9 cellular contexts compared by ENCODE assay signal in the genomic region with DNA sequence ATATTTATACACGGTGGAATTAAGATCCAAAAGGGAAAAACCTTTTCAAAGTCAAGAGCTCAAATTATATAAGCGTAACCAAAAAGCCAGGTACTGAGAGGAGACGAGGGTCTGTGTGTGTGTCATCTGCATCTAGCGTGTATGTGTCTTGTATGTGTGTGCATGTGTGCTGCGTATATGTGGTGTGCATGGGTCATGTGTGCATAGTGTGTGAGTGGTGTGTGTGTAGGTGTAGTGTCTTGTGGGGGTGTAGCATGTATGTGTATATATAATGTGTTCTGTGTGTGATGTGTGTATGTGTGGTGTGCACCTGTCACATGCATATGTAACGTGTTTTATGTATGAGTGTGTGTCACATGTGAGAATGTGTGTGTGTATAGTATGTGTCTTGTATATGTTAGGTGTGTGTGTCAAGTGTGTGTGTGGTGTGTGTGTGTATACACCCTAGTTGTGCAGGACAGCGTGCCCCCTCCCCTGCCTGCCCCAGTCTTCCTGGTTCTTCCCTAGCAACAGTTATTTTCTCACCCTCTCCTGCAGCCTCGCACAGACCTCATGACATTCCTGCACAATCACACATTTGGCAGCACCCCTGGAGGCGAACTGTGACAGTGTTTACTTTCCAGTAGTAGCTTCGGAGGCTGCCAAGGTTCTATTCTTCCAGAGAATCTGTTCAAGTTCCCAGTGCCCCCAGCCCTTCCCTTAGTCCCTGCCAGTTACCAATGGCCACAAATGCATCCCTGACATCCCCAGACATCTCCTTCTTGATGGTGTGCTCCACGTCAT. TPM values are rescaled to one million over a fixed set of nuclear protein-coding genes. Genes with fewer than 3 reads are reported as not detected.
DNase-seq lines count a peak whose midpoint lies in the region; ATAC-seq and TF ChIP-seq lines count a peak whose summit lies in the region.
"Had no signal": no experiment of that assay in that cellular context is flagged by ENCODE, and none has a peak within 500 bp of the region (broad histone marks: within the 10 kb centered on the region; RNA-seq: fewer than 3 reads in every experiment).

No MANE protein-coding gene starts in this region.

- H2BK20ac ChIP-seq in H9 (ENCODE audit: low read depth, low read length, poor library complexity, severe bottlenecking): no peak overlapping the region

- H3K27me3 ChIP-seq in subcutaneous abdominal adipose tissue (ENCODE audit: control insufficient read depth in 5 of 5, insufficient read depth in 4 of 5, low read length in 5 of 5) (no peaks in the 10 kb centered on the region), H9 (ENCODE audit: insufficient read depth, low read length) (no peaks in the 10 kb centered on the region)

- H3K4me1 ChIP-seq in subcutaneous abdominal adipose tissue (ENCODE audit: control insufficient read depth in 5 of 5, insufficient read depth in 5 of 5, low read length in 5 of 5) (peaks cover 11 to 48% (median 28%) of the 10 kb centered on the region in 5 donors), H9 (ENCODE audit: insufficient read depth, low read length) (no peaks in the 10 kb centered on the region)

- no peak for DNase-seq in HFFc6
- DNase-seq in central memory CD8-positive, alpha-beta T cell (ENCODE audit: low spot score in 2 of 2): no peak
- DNase-seq in left lobe of liver (ENCODE audit: low spot score): peak; percentile 85
- no peak for DNase-seq in H9
- DNase-seq in iPS-NIHi7 (ENCODE audit: extremely low spot score): no peak
- DNase-seq in effector CD4-positive, alpha-beta T cell: no peak
- DNase-seq: stimulated activated naive CD4-positive, alpha-beta T cell had no signal

- peaks cover 2 to 93% (median 84%) of the 10 kb centered on the region in 5 donors for H3K36me3 ChIP-seq in subcutaneous abdominal adipose tissue (ENCODE audit: control insufficient read depth in 5 of 5, insufficient read depth in 5 of 5, low read length in 5 of 5)

- H2BK5ac ChIP-seq in H9 (ENCODE audit: insufficient read length, low read length): no peak overlapping the region

- H3K23me2 ChIP-seq in H9 (ENCODE audit: insufficient read length, low read depth, low read length, poor library complexity, severe bottlenecking): no peaks in the 10 kb centered on the region

- H3K18ac ChIP-seq in H9 (ENCODE audit: insufficient read length, low read depth, low read length): no peak overlapping the region

- H4K5ac ChIP-seq in H9 (ENCODE audit: insufficient read length, low read depth, low read length): no peak overlapping the region

- H3K9me3 Mint-ChIP-seq in HFFc6 (no peaks in the 10 kb centered on the region), H9 (no peaks in the 10 kb centered on the region)
- no peaks in the 10 kb centered on the region for H3K9me3 Mint-ChIP-seq in central memory CD8-positive, alpha-beta T cell

- H3K27ac Mint-ChIP-seq in HFFc6 (peak overlapping the region; percentile 9), H9 (peak overlapping the region in 1 of 3 experiments; percentile 35; a peak in 2 of 7 replicates)
- peak overlapping the region; percentile 1 for H3K27ac Mint-ChIP-seq in central memory CD8-positive, alpha-beta T cell (ENCODE audit: low read depth)

- no peak overlapping the region for H3K23ac ChIP-seq in H9 (ENCODE audit: insufficient read length, low read depth, low read length)

- H3K36me3 Mint-ChIP-seq in HFFc6 (ENCODE audit: low read depth) (peaks cover 44% of the 10 kb centered on the region), H9 (ENCODE audit: insufficient read depth in 1 of 3, low read depth in 3 of 3) (peaks cover 12 to 41% (median 14%) of the 10 kb centered on the region in 3 experiments; a peak in 6 of 7 replicates)
- H3K36me3 Mint-ChIP-seq in central memory CD8-positive, alpha-beta T cell (ENCODE audit: insufficient read depth): peaks cover 64% of the 10 kb centered on the region

- H3K56ac ChIP-seq in H9 (ENCODE audit: insufficient read length, low read depth, low read length): no peak overlapping the region

- no peak overlapping the region for H2AFZ ChIP-seq in H9 (ENCODE audit: low read length)

- TF ChIP-seq CTCF in HFFc6 (IDR thresholded peaks at IDR 0.05) (no peak), H9 (conservative IDR thresholded peaks at IDR 0.05) (no peak)

- H3K4me1 Mint-ChIP-seq in HFFc6 (ENCODE audit: low read depth): peaks cover 23% of the 10 kb centered on the region
- peaks cover 23% of the 10 kb centered on the region for H3K4me1 Mint-ChIP-seq in central memory CD8-positive, alpha-beta T cell
- H3K4me1 Mint-ChIP-seq in H9: no peaks in the 10 kb centered on the region

- H3K14ac ChIP-seq in H9 (ENCODE audit: insufficient read depth, low read length): no peak overlapping the region

- H3K9me3 ChIP-seq in subcutaneous abdominal adipose tissue (ENCODE audit: control insufficient read depth in 5 of 5, low read length in 5 of 5) (no peaks in the 10 kb centered on the region), H9 (ENCODE audit: control insufficient read depth, low read depth, low read length) (no peaks in the 10 kb centered on the region)

- no peak overlapping the region for H2BK120ac ChIP-seq in H9 (ENCODE audit: low read depth, low read length, poor library complexity, severe bottlenecking)

- no peak overlapping the region for H4K8ac ChIP-seq in H9 (replicated peaks; ENCODE audit: insufficient read length, low read depth, low read length)

- no peak overlapping the region for H3K4me2 ChIP-seq in H9 (ENCODE audit: insufficient read depth, insufficient read length, low read length)

- no CpG with 5 or more reads among the region's 11 CpGs for WGBS in H9 (ENCODE audit: extremely low coverage, insufficient read length, low lambda C conversion rate)

- H4K20me1 ChIP-seq in H9 (ENCODE audit: control insufficient read depth, insufficient read depth, insufficient read length): no peaks in the 10 kb centered on the region

- H3K27ac ChIP-seq in subcutaneous abdominal adipose tissue (ENCODE audit: low read depth, low read length) (peak overlapping the region; percentile 83), H9 (ENCODE audit: insufficient read length, low read depth, low read length) (no peak overlapping the region)

- H3K9ac ChIP-seq in subcutaneous abdominal adipose tissue (ENCODE audit: low read length in 5 of 5) (peak overlapping the region in 2 of 5 donors; percentile 16 to 48), H9 (ENCODE audit: extremely low read depth, insufficient read length, low read length) (no peak overlapping the region)

- H4K91ac ChIP-seq in H9 (ENCODE audit: insufficient read length, low read depth, low read length): no peak overlapping the region

- H2BK15ac ChIP-seq in H9 (ENCODE audit: low read depth, low read length): no peak overlapping the region

- H3K4me3 ChIP-seq in subcutaneous abdominal adipose tissue (ENCODE audit: low read depth in 1 of 5, low read length in 5 of 5): peak overlapping the region in 1 of 5 donors; percentile 7

- no peaks in the 10 kb centered on the region for H3K79me2 ChIP-seq in H9 (ENCODE audit: insufficient read depth, low read length)

- H3K4me3 Mint-ChIP-seq in HFFc6: no peak overlapping the region
- no peak overlapping the region for H3K4me3 Mint-ChIP-seq in central memory CD8-positive, alpha-beta T cell
- no peak overlapping the region for H3K4me3 Mint-ChIP-seq in H9

- no peak for ATAC-seq in central memory CD8-positive, alpha-beta T cell (replicated peaks; ENCODE audit: extremely low read depth, poor library complexity, severe bottlenecking)
- ATAC-seq in left lobe of liver (peak; percentile 67), HG02678 (IDR thresholded peaks at IDR 0.05; ENCODE audit: unreplicated experiment) (no peak)

- no peak overlapping the region for H2AK5ac ChIP-seq in H9 (ENCODE audit: insufficient read length, low read length)

- H3K27me3 Mint-ChIP-seq in HFFc6 (ENCODE audit: insufficient read depth): peaks cover 17% of the 10 kb centered on the region
- no peaks in the 10 kb centered on the region for H3K27me3 Mint-ChIP-seq in central memory CD8-positive, alpha-beta T cell
- H3K27me3 Mint-ChIP-seq in H9 (ENCODE audit: low read depth): no peaks in the 10 kb centered on the region

- no peak overlapping the region for H2BK12ac ChIP-seq in H9 (ENCODE audit: insufficient read length, low read depth, low read length)

- H3T11ph ChIP-seq in H9 (ENCODE audit: low read length): no peak overlapping the region

- H3K4ac ChIP-seq in H9 (ENCODE audit: low read depth, low read length): no peak overlapping the region

- no peaks in the 10 kb centered on the region for H3K79me1 ChIP-seq in H9 (ENCODE audit: insufficient read depth, low read depth, low read length, poor library complexity, severe bottlenecking)

RNA-seq across cellular contexts. Expression of a gene that starts 27.1 kb away (rescaled TPM):
- total RNA-seq in HFFc6 (2021; fragmentation: NEBNext Ultra II Directional; extraction: Animal tissue kit (Norgen Biotek cat#: 25700)): 100 to 1,000 TPM in 1 of 6 experiments, 10 to 100 TPM in 5; 81.5 to 105 (median 89.5) TPM
- total RNA-seq in left lobe of liver (74.5 TPM), H9 (2021) (40.8 and 43.7 TPM in 2 replicates)

RNA-seq across cellular contexts. Expression of a gene that starts 49.6 kb away (rescaled TPM):
- 100 to 1,000 TPM; 507 to 578 (median 546) TPM for total RNA-seq in HFFc6 (2021; fragmentation: NEBNext Ultra II Directional; extraction: Animal tissue kit (Norgen Biotek cat#: 25700))
- 232 TPM for total RNA-seq in left lobe of liver
- total RNA-seq in H9 (2021): 93.2 and 98.7 TPM in 2 replicates
